13 cellular contexts compared by ENCODE assay signal in genomic region chr13:40504641-40505040, GRCh38.
"Had no signal": no experiment of that assay in that cellular context is flagged by ENCODE, and none has a peak within 500 bp of the region (broad histone marks: within the 10 kb centered on the region; RNA-seq: fewer than 3 reads in every experiment).

No MANE protein-coding gene starts in this region.

- H3K27ac ChIP-seq: psoas muscle, vagina had no signal

- H3K27me3 Mint-ChIP-seq: activated naive CD8-positive, alpha-beta T cell treated with anti-CD3 and anti-CD28 coated beads for 36 hours; naive thymus-derived CD8-positive, alpha-beta T cell had no signal

- H3K4me3 ChIP-seq: lung, psoas muscle, thyroid gland, vagina had no signal

- H3K27me3 ChIP-seq: thyroid gland, vagina had no signal

- H3K4me3 Mint-ChIP-seq: activated naive CD8-positive, alpha-beta T cell treated with anti-CD3 and anti-CD28 coated beads for 36 hours; immature natural killer cell; naive thymus-derived CD8-positive, alpha-beta T cell; T-helper 1 cell treated with Interleukin-12 subunit alpha and Interleukin-12 subunit beta and Interleukin-4 antibody, amounts not matched to agents 30 μg/mL and 1 μg/mL, for 36 hours had no signal

- H3K27ac Mint-ChIP-seq: activated naive CD8-positive, alpha-beta T cell treated with anti-CD3 and anti-CD28 coated beads for 36 hours; T-helper 1 cell treated with Interleukin-12 subunit alpha and Interleukin-12 subunit beta and Interleukin-4 antibody, amounts not matched to agents 30 μg/mL and 1 μg/mL, for 36 hours had no signal

- H3K9me3 Mint-ChIP-seq: activated naive CD8-positive, alpha-beta T cell treated with anti-CD3 and anti-CD28 coated beads for 36 hours; immature natural killer cell; naive thymus-derived CD8-positive, alpha-beta T cell; T-helper 1 cell treated with Interleukin-12 subunit alpha and Interleukin-12 subunit beta and Interleukin-4 antibody, amounts not matched to agents 30 μg/mL and 1 μg/mL, for 36 hours had no signal

- DNase-seq: activated gamma-delta T cell; activated naive CD8-positive, alpha-beta T cell treated with anti-CD3 and anti-CD28 coated beads for 36 hours; activated T-cell treated with anti-CD3 and anti-CD28 coated beads, Interleukin-2, amount 50 U/mL, for 48 hours; effector CD8-positive, alpha-beta T cell; immature natural killer cell; naive thymus-derived CD8-positive, alpha-beta T cell; psoas muscle had no signal

- H3K36me3 Mint-ChIP-seq: immature natural killer cell; naive thymus-derived CD8-positive, alpha-beta T cell had no signal

- H3K4me1 Mint-ChIP-seq: immature natural killer cell had no signal

- H3K9me3 ChIP-seq: psoas muscle, thyroid gland, vagina had no signal

- H3K36me3 ChIP-seq: thyroid gland, vagina had no signal

- ATAC-seq: naive thymus-derived CD8-positive, alpha-beta T cell had no signal

- FAIRE-seq: colon, TTC549 had no signal
